In the genomic region with DNA sequence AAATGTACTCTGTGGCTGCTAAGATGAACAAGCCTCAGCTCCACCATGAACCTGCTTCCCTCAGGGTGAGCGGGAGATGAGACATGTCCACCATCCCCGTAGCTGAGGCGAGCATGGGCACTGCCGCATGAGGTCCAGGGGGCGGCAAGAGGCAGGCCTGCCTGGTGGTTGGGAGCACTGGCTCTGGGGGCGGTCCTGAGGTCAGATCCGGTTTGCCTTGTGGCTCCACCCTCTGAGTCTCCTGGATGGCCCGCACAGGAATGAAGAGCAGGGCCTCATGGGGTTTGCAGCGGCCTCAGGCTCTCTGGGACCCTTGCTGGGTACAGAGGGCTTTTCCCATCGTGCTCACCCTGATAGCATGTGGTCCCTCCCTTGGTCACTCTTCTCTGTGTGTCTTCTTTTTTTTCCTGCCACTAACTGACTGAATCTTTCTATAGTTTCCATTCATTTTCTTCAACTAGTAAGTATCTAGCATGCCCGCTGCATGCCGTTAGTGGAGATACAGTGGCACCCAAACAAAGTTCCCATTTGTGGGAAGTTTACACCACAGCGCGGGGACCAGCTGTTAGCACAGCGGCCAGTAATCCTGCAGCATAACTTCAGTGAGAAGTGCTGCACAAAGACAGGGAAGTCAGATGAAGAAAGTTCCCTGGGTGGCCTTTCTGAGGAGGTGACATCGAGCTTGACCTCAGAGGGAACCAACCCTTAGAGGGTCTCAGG, we compare ENCODE assay signal across 1 cellular context.
TF ChIP-seq lines count a peak whose summit lies in the region.

No MANE protein-coding gene starts in this region.

TF ChIP-seq in GM23338, 12 proteins besides CTCF, POLR2A, EP300 and RAD21 (continued from another document):
- TF ChIP-seq, protein P1, sequence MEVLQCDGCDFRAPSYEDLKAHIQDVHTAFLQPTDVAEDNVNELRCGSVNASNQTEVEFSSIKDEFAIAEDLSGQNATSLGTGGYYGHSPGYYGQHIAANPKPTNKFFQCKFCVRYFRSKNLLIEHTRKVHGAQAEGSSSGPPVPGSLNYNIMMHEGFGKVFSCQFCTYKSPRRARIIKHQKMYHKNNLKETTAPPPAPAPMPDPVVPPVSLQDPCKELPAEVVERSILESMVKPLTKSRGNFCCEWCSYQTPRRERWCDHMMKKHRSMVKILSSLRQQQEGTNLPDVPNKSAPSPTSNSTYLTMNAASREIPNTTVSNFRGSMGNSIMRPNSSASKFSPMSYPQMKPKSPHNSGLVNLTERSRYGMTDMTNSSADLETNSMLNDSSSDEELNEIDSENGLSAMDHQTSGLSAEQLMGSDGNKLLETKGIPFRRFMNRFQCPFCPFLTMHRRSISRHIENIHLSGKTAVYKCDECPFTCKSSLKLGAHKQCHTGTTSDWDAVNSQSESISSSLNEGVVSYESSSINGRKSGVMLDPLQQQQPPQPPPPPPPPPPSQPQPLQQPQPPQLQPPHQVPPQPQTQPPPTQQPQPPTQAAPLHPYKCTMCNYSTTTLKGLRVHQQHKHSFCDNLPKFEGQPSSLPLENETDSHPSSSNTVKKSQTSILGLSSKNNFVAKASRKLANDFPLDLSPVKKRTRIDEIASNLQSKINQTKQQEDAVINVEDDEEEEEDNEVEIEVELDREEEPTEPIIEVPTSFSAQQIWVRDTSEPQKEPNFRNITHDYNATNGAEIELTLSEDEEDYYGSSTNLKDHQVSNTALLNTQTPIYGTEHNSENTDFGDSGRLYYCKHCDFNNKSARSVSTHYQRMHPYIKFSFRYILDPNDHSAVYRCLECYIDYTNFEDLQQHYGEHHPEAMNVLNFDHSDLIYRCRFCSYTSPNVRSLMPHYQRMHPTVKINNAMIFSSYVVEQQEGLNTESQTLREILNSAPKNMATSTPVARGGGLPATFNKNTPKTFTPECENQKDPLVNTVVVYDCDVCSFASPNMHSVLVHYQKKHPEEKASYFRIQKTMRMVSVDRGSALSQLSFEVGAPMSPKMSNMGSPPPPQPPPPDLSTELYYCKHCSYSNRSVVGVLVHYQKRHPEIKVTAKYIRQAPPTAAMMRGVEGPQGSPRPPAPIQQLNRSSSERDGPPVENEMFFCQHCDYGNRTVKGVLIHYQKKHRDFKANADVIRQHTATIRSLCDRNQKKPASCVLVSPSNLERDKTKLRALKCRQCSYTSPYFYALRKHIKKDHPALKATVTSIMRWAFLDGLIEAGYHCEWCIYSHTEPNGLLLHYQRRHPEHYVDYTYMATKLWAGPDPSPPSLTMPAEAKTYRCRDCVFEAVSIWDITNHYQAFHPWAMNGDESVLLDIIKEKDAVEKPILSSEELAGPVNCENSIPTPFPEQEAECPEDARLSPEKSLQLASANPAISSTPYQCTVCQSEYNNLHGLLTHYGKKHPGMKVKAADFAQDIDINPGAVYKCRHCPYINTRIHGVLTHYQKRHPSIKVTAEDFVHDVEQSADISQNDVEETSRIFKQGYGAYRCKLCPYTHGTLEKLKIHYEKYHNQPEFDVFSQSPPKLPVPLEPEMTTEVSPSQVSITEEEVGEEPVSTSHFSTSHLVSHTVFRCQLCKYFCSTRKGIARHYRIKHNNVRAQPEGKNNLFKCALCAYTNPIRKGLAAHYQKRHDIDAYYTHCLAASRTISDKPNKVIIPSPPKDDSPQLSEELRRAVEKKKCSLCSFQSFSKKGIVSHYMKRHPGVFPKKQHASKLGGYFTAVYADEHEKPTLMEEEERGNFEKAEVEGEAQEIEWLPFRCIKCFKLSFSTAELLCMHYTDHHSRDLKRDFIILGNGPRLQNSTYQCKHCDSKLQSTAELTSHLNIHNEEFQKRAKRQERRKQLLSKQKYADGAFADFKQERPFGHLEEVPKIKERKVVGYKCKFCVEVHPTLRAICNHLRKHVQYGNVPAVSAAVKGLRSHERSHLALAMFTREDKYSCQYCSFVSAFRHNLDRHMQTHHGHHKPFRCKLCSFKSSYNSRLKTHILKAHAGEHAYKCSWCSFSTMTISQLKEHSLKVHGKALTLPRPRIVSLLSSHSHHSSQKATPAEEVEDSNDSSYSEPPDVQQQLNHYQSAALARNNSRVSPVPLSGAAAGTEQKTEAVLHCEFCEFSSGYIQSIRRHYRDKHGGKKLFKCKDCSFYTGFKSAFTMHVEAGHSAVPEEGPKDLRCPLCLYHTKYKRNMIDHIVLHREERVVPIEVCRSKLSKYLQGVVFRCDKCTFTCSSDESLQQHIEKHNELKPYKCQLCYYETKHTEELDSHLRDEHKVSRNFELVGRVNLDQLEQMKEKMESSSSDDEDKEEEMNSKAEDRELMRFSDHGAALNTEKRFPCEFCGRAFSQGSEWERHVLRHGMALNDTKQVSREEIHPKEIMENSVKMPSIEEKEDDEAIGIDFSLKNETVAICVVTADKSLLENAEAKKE (CRISPR knock-in tag; IDR thresholded peaks at IDR 0.05) = no peak
- TF ChIP-seq NANOG (IDR thresholded peaks at IDR 0.05; ENCODE audit: borderline replicate concordance) (no peak), POLR2AphosphoS5 (IDR thresholded peaks at IDR 0.05; ENCODE audit: low read depth) (no peak), STAT1 (IDR thresholded peaks at IDR 0.05; ENCODE audit: unreplicated experiment) (no peak), EZH2phosphoT487 (IDR thresholded peaks at IDR 0.05; ENCODE audit: unreplicated experiment) (no peak), EZH2 (IDR thresholded peaks at IDR 0.05; ENCODE audit: low read depth, unreplicated experiment) (no peak), ZNF114 (CRISPR knock-in tag; IDR thresholded peaks at IDR 0.05) (no peak), ZNF331 (CRISPR knock-in tag; IDR thresholded peaks at IDR 0.05; ENCODE audit: low read depth) (no peak)
- TF ChIP-seq, protein P2, sequence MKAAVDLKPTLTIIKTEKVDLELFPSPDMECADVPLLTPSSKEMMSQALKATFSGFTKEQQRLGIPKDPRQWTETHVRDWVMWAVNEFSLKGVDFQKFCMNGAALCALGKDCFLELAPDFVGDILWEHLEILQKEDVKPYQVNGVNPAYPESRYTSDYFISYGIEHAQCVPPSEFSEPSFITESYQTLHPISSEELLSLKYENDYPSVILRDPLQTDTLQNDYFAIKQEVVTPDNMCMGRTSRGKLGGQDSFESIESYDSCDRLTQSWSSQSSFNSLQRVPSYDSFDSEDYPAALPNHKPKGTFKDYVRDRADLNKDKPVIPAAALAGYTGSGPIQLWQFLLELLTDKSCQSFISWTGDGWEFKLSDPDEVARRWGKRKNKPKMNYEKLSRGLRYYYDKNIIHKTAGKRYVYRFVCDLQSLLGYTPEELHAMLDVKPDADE (IDR thresholded peaks at IDR 0.05) = no peak
TF ChIP-seq in GM23338: peak in this region for 0.
